Comparison of ENCODE assay signal across 22 cellular contexts in the genomic region with DNA sequence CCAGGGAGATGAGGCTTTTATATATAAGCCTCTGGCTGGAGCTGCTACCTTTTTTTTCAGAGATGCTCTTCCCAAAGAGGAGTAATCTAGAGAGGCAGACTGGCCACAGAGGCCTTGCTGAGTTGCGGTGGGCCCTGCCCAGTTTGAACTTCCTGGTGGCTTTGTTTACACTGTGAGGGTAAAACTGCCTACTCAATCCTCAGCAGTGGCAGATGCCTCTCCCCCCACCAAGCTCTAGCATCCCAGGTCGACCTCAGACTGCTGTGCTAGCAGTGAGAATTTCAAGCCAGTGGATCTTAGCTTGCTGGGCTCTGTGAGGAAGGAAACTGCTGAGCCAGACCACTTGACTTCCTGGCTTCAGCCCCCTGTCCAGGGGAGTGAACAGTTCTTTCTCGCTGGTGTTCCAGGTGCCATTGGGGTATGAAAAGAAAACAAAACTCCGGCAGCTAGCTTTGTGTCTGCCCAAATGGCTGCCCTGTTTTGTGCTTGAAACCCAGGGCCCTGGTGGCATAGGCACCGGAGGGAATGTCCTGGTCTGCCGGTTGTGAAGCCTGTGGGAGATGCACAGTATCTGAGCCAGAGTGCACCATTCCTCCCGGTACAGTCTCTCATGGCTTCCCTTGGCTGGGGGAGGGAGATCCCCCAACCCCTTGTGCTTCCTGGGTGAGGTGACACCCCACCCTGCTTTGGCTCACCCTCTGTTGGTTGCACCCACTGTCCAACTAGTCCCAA.
"Had no signal": no experiment of that assay in that cellular context is flagged by ENCODE, and none has a peak within 500 bp of the region (broad histone marks: within the 10 kb centered on the region; RNA-seq: fewer than 3 reads in every experiment).

No MANE protein-coding gene starts in this region.

- H3K4me1 ChIP-seq: adrenal gland, body of pancreas, colonic mucosa had no signal

- H3K36me3 ChIP-seq: adrenal gland, colonic mucosa had no signal

- H3K27me3 ChIP-seq: adrenal gland, body of pancreas, colonic mucosa had no signal

- DNase-seq: activated CD4-positive, alpha-beta T cell treated with anti-CD3 and anti-CD28 coated beads for 48 hours; activated CD4-positive, alpha-beta T cell treated with anti-CD3 and anti-CD28 coated beads, Interleukin-2, amount 50 U/mL, for 1 hour; activated CD4-positive, alpha-beta T cell treated with anti-CD3 and anti-CD28 coated beads, Interleukin-2, amount 50 U/mL, for 48 hours; activated CD8-positive, alpha-beta memory T cell treated with anti-CD3 and anti-CD28 coated beads for 24 hours; activated CD8-positive, alpha-beta T cell treated with anti-CD3 and anti-CD28 coated beads for 36 hours; activated effector memory CD4-positive, alpha-beta T cell treated with anti-CD3 and anti-CD28 coated beads, Interleukin-2, amount 50 U/mL, for 16 hours; activated naive CD4-positive, alpha-beta T cell treated with anti-CD3 and anti-CD28 coated beads for 36 hours; activated naive CD8-positive, alpha-beta T cell treated with anti-CD3 and anti-CD28 coated beads for 36 hours; activated naive CD8-positive, alpha-beta T cell treated with anti-CD3 and anti-CD28 coated beads, Interleukin-2, amount 50 U/mL, for 24 hours; activated T-cell treated with anti-CD3 and anti-CD28 coated beads, Interleukin-2, amount 50 U/mL, for 4 hours; adrenal gland; amygdala; body of pancreas; caudate nucleus; colonic mucosa; dorsolateral prefrontal cortex; effector memory CD4-positive, alpha-beta T cell; endodermal cell; foreskin fibroblast; head of caudate nucleus; T-helper 2 cell had no signal

- H3K9me3 ChIP-seq: adrenal gland, body of pancreas, colonic mucosa had no signal

- H3K4me3 ChIP-seq: adrenal gland, body of pancreas, colonic mucosa, dorsolateral prefrontal cortex had no signal

- H3K27ac ChIP-seq: adrenal gland, body of pancreas, colonic mucosa, dorsolateral prefrontal cortex, VCaP had no signal
